In genomic region chr12:8033153-8034044, GRCh38 we compare ENCODE assay signal across 8 cellular contexts. TPM values are rescaled to one million over a fixed set of nuclear protein-coding genes. Genes with fewer than 3 reads are reported as not detected.
DNase-seq lines count a peak whose midpoint lies in the region; ATAC-seq and TF ChIP-seq lines count a peak whose summit lies in the region.

No MANE protein-coding gene starts in this region.

- H3K4me1 Mint-ChIP-seq in activated naive CD8-positive, alpha-beta T cell treated with anti-CD3 and anti-CD28 coated beads for 36 hours: peaks cover 53% of the 10 kb centered on the region

- peaks cover 19% of the 10 kb centered on the region for H3K4me1 ChIP-seq in PC-3 (ENCODE audit: insufficient read depth, low read length)

- H2AFZ ChIP-seq in PC-3 (ENCODE audit: low read length): peak overlapping the region; percentile 81

- H3K4me3 ChIP-seq in PC-3 (ENCODE audit: low read length): peak overlapping the region; percentile 88

- H3K4me2 ChIP-seq in PC-3 (ENCODE audit: low read length): peak overlapping the region; percentile 97

- peak overlapping the region; percentile 86 for H3K9ac ChIP-seq in PC-3 (ENCODE audit: low read length)

- DNase-seq in DMS53 (lab: John Stamatoyannopoulos, UW) (peak; percentile 48), DMS53 treated with DMSO at 0.1 percent for 48 hours (lab: John Stamatoyannopoulos, UW; ENCODE audit: unreplicated experiment) (no peak), PC-3 (peak; percentile 26), head of caudate nucleus (peak in 39 of 42 donors; percentile 31 to 86 (median 64)), omental fat pad (ENCODE audit: low spot score) (no peak)
- peak; percentile 50 for DNase-seq in activated naive CD8-positive, alpha-beta T cell treated with anti-CD3 and anti-CD28 coated beads for 36 hours

- POLR2A ChIA-PET in PC-3 (lab: Charles Lee; ENCODE audit: unreplicated experiment): interaction anchor here (0.6 kb wide), 1 partner anchor 16 kb away, joined by 4 read pairs; no protein-coding TSS in a partner anchor

- ATAC-seq in HG02840 (IDR thresholded peaks at IDR 0.05; ENCODE audit: low FRiP score, unreplicated experiment) (peak; percentile 7), PC-3 (peak; percentile 14), omental fat pad (ENCODE audit: low FRiP score) (peak; percentile 33), GM21825 (IDR thresholded peaks at IDR 0.05; ENCODE audit: unreplicated experiment) (no peak)

- no peaks in the 10 kb centered on the region; the same call in 1 of the 2 replicates for H4K20me1 ChIP-seq in PC-3 (ENCODE audit: low read length)

- H3F3A ChIP-seq in PC-3 (ENCODE audit: low read length, unreplicated experiment): no peaks in the 10 kb centered on the region

- CTCF ChIA-PET in PC-3 (lab: Charles Lee): no interaction called here

- intact Hi-C loops in PC-3 (cut with micrococcal nuclease) (loop anchor here (5.0 kb wide), 1 partner anchor 44 kb away; no protein-coding TSS in a partner anchor), head of caudate nucleus (cut with DNase I) (no loop called here)

- no peaks in the 10 kb centered on the region for H3K27me3 Mint-ChIP-seq in activated naive CD8-positive, alpha-beta T cell treated with anti-CD3 and anti-CD28 coated beads for 36 hours

- H3K27ac Mint-ChIP-seq in activated naive CD8-positive, alpha-beta T cell treated with anti-CD3 and anti-CD28 coated beads for 36 hours: peak overlapping the region; percentile 88

- peak overlapping the region; percentile 88 for H3K4me3 Mint-ChIP-seq in activated naive CD8-positive, alpha-beta T cell treated with anti-CD3 and anti-CD28 coated beads for 36 hours

- no peaks in the 10 kb centered on the region for H3K9me3 ChIP-seq in PC-3 (ENCODE audit: low read length)

- H3K27ac ChIP-seq in PC-3 (ENCODE audit: low read length): no peak overlapping the region

- H3K27me3 ChIP-seq in PC-3 (ENCODE audit: low read length): no peaks in the 10 kb centered on the region

- H3K36me3 ChIP-seq in PC-3 (ENCODE audit: low read depth, low read length): no peaks in the 10 kb centered on the region

- H3K36me3 Mint-ChIP-seq in activated naive CD8-positive, alpha-beta T cell treated with anti-CD3 and anti-CD28 coated beads for 36 hours: peaks cover 9% of the 10 kb centered on the region

- H3K9me2 ChIP-seq in PC-3 (replicated peaks; ENCODE audit: low read length): no peaks in the 10 kb centered on the region

- BruUV-seq in PC-3 (replicated peaks; lab: Mats Ljungman, UMichigan): TSS peak; percentile 31

- H3K79me2 ChIP-seq in PC-3 (ENCODE audit: low read length): peaks cover 30% of the 10 kb centered on the region

- TF ChIP-seq CTCF in PC-3 (conservative IDR thresholded peaks at IDR 0.05; ENCODE audit: low read depth, low read length) (no peak), omental fat pad (IDR thresholded peaks at IDR 0.05) (no peak)

- H3K9me3 Mint-ChIP-seq in activated naive CD8-positive, alpha-beta T cell treated with anti-CD3 and anti-CD28 coated beads for 36 hours: no peaks in the 10 kb centered on the region

RNA-seq across cellular contexts. Expression of gene FOXJ2, which starts 0.9 kb away (rescaled TPM):
- total RNA-seq in PC-3 (2014; rRNA removed) (6.9 and 10.0 TPM in 2 replicates), omental fat pad (10 to 100 TPM in 3 of 4 donors, 1 to 10 TPM in 1; 9.2 to 17.2 (median 13.0) TPM)
- 10 to 100 TPM; 15.5 to 15.9 TPM for total RNA-seq in activated naive CD8-positive, alpha-beta T cell treated with anti-CD3 and anti-CD28 coated beads for 36 hours

RNA-seq across cellular contexts. Expression of gene C3AR1, which starts 32.8 kb away (rescaled TPM):
- total RNA-seq in PC-3 (2014; rRNA removed): not detected in 2 replicates
- 1 to 10 TPM; 2.6 to 2.7 TPM for total RNA-seq in activated naive CD8-positive, alpha-beta T cell treated with anti-CD3 and anti-CD28 coated beads for 36 hours
- 10 to 100 TPM; 15.6 to 43.0 (median 30.3) TPM for total RNA-seq in omental fat pad

RNA-seq across cellular contexts. Expression of gene NECAP1, which starts 48.7 kb away (rescaled TPM):
- total RNA-seq in PC-3 (2014; rRNA removed) (27.8 and 34.8 TPM in 2 replicates), omental fat pad (10 to 100 TPM; 30.1 to 45.3 (median 33.1) TPM)
- total RNA-seq in activated naive CD8-positive, alpha-beta T cell treated with anti-CD3 and anti-CD28 coated beads for 36 hours: 10 to 100 TPM; 26.5 to 28.2 TPM

Comparison
In these comparisons a context has a peak if more than half of its experiments do, and no peak if none do; other contexts are left out.
1. DNase-seq: peak in DMS53 (single experiment), PC-3 (single experiment), activated naive CD8-positive, alpha-beta T cell treated with anti-CD3 and anti-CD28 coated beads for 36 hours (single experiment) and head of caudate nucleus (39 of 42); none in DMS53 treated with DMSO at 0.1 percent for 48 hours (single experiment) and omental fat pad (single experiment).
2. RNA of gene C3AR1, which starts 32.8 kb away (total RNA-seq): 15.6 to 43.0 TPM in omental fat pad; 2.6 to 2.7 TPM in activated naive CD8-positive, alpha-beta T cell treated with anti-CD3 and anti-CD28 coated beads for 36 hours and not detected in PC-3; every median in the first group is over 4 times any median in the second.